1 cellular context compared by ENCODE assay signal in the genomic region with DNA sequence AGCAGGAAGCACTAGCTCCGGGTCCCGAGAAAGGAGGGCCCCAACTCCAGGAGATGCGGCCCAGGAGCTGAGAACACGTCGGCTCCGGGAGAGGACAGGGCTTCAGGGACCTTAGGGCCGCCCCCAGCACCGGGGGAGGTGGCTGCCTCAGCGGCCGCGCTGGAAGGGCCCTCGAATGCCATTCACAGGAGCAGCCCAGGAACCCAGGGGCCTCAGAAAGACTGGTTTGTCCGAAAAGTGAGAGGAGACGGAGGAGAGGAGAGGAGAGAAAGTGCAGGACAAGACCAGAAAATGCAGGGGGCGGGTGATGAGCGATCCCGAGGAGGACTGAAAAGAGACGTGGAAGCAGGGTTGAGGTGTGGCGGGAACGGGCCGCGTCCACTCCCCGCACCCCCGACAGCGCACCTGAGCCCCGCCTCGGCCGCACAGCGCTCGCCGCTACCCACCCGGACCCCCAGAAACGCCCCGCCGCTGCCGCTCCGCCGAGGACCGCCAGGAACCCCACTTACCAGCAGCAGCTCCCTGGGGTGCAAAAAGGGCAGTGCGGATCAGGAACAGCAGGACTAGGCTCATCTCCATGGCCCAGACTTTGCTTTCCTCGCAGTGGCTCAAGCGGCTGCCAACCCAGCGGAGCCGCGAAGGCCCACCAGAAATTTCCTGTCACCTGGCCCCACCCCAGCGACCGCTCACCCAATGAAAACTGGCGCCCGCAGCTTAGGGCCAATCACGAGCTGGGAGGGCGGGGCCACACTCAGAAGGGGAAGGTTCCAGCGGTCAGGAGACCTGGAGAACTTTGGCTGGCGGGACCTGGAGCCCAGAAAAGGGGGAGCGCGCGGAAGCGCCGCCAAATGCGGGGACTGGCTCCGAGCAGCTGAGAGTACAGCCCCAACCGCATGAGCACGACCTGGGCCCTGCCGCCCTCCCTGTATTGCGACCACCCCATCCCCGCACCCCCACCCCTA.
TF ChIP-seq lines count a peak whose summit lies in the region.

No MANE protein-coding gene starts in this region.

TF ChIP-seq in HepG2, 621 proteins besides CTCF, POLR2A, EP300 and RAD21 (continued from another document and continues in another):
- TF ChIP-seq, protein P1, sequence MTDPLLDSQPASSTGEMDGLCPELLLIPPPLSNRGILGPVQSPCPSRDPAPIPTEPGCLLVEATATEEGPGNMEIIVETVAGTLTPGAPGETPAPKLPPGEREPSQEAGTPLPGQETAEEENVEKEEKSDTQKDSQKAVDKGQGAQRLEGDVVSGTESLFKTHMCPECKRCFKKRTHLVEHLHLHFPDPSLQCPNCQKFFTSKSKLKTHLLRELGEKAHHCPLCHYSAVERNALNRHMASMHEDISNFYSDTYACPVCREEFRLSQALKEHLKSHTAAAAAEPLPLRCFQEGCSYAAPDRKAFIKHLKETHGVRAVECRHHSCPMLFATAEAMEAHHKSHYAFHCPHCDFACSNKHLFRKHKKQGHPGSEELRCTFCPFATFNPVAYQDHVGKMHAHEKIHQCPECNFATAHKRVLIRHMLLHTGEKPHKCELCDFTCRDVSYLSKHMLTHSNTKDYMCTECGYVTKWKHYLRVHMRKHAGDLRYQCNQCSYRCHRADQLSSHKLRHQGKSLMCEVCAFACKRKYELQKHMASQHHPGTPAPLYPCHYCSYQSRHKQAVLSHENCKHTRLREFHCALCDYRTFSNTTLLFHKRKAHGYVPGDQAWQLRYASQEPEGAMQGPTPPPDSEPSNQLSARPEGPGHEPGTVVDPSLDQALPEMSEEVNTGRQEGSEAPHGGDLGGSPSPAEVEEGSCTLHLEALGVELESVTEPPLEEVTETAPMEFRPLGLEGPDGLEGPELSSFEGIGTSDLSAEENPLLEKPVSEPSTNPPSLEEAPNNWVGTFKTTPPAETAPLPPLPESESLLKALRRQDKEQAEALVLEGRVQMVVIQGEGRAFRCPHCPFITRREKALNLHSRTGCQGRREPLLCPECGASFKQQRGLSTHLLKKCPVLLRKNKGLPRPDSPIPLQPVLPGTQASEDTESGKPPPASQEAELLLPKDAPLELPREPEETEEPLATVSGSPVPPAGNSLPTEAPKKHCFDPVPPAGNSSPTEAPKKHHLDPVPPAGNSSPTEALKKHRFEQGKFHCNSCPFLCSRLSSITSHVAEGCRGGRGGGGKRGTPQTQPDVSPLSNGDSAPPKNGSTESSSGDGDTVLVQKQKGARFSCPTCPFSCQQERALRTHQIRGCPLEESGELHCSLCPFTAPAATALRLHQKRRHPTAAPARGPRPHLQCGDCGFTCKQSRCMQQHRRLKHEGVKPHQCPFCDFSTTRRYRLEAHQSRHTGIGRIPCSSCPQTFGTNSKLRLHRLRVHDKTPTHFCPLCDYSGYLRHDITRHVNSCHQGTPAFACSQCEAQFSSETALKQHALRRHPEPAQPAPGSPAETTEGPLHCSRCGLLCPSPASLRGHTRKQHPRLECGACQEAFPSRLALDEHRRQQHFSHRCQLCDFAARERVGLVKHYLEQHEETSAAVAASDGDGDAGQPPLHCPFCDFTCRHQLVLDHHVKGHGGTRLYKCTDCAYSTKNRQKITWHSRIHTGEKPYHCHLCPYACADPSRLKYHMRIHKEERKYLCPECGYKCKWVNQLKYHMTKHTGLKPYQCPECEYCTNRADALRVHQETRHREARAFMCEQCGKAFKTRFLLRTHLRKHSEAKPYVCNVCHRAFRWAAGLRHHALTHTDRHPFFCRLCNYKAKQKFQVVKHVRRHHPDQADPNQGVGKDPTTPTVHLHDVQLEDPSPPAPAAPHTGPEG (CRISPR knock-in tag; IDR thresholded peaks at IDR 0.05) = peak; percentile 6; the same call in 1 of the 2 replicates
- TF ChIP-seq ZNF503 (CRISPR knock-in tag; IDR thresholded peaks at IDR 0.05) = peak; percentile 8; the same call in 1 of the 2 replicates
- TF ChIP-seq, protein P2, sequence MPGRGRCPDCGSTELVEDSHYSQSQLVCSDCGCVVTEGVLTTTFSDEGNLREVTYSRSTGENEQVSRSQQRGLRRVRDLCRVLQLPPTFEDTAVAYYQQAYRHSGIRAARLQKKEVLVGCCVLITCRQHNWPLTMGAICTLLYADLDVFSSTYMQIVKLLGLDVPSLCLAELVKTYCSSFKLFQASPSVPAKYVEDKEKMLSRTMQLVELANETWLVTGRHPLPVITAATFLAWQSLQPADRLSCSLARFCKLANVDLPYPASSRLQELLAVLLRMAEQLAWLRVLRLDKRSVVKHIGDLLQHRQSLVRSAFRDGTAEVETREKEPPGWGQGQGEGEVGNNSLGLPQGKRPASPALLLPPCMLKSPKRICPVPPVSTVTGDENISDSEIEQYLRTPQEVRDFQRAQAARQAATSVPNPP (CRISPR knock-in tag; IDR thresholded peaks at IDR 0.05) = peak; percentile 74
- no peak for TF ChIP-seq ZNF720 (CRISPR knock-in tag; IDR thresholded peaks at IDR 0.05)
- TF ChIP-seq MEIS1 (CRISPR knock-in tag; IDR thresholded peaks at IDR 0.05; ENCODE audit: borderline replicate concordance) = 0 out of 2 replicates have a peak, but pooled peaks have one; percentile 77
- no peak for TF ChIP-seq ZFP36 (IDR thresholded peaks at IDR 0.05; ENCODE audit: borderline replicate concordance, low read depth, low read length, partially characterized antibody)
- TF ChIP-seq SMAD9 (CRISPR knock-in tag; IDR thresholded peaks at IDR 0.05) = no peak; the same call in 1 of the 2 replicates
- TF ChIP-seq FOXC1 (CRISPR knock-in tag; IDR thresholded peaks at IDR 0.05; ENCODE audit: borderline replicate concordance) = peak; percentile 44; the same call in 1 of the 2 replicates
- peak; percentile 87 for TF ChIP-seq ZFX (CRISPR knock-in tag; IDR thresholded peaks at IDR 0.05; ENCODE audit: low read depth)
- no peak for TF ChIP-seq NCOA1 (CRISPR knock-in tag; IDR thresholded peaks at IDR 0.05)
- no peak for TF ChIP-seq REL (CRISPR knock-in tag; conservative IDR thresholded peaks at IDR 0.05)
- no peak for TF ChIP-seq ZNF609 (CRISPR knock-in tag; IDR thresholded peaks at IDR 0.05; ENCODE audit: borderline replicate concordance)
- TF ChIP-seq ADNP (CRISPR knock-in tag; IDR thresholded peaks at IDR 0.05) = no peak
- TF ChIP-seq GMEB1 (CRISPR knock-in tag; IDR thresholded peaks at IDR 0.05; ENCODE audit: borderline replicate concordance) = peak; percentile 38
- TF ChIP-seq ZNF580 (CRISPR knock-in tag; IDR thresholded peaks at IDR 0.05; ENCODE audit: borderline replicate concordance, low read depth) = 0 out of 2 replicates have a peak, but pooled peaks have one; percentile 41
- TF ChIP-seq ATAD3A (CRISPR knock-in tag; IDR thresholded peaks at IDR 0.05) = no peak
- TF ChIP-seq NR2F1 (CRISPR knock-in tag; IDR thresholded peaks at IDR 0.05) = no peak
- no peak for TF ChIP-seq ZNF263 (CRISPR knock-in tag; IDR thresholded peaks at IDR 0.05)
- peak; percentile 37; the same call in 1 of the 2 replicates for TF ChIP-seq ARID4A (CRISPR knock-in tag; IDR thresholded peaks at IDR 0.05; ENCODE audit: borderline replicate concordance)
- TF ChIP-seq IRF1 (CRISPR knock-in tag; IDR thresholded peaks at IDR 0.05; ENCODE audit: low read depth) = no peak
- TF ChIP-seq GZF1 (CRISPR knock-in tag; IDR thresholded peaks at IDR 0.05) = peak; percentile 67; the same call in 1 of the 2 replicates
- TF ChIP-seq, protein P3, sequence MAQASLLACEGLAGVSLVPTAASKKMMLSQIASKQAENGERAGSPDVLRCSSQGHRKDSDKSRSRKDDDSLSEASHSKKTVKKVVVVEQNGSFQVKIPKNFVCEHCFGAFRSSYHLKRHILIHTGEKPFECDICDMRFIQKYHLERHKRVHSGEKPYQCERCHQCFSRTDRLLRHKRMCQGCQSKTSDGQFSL (CRISPR knock-in tag; IDR thresholded peaks at IDR 0.05) = peak; percentile 29; the same call in 1 of the 2 replicates
- no peak for TF ChIP-seq NPAS2 (CRISPR knock-in tag; IDR thresholded peaks at IDR 0.05; ENCODE audit: borderline replicate concordance)
